In the genomic region with DNA sequence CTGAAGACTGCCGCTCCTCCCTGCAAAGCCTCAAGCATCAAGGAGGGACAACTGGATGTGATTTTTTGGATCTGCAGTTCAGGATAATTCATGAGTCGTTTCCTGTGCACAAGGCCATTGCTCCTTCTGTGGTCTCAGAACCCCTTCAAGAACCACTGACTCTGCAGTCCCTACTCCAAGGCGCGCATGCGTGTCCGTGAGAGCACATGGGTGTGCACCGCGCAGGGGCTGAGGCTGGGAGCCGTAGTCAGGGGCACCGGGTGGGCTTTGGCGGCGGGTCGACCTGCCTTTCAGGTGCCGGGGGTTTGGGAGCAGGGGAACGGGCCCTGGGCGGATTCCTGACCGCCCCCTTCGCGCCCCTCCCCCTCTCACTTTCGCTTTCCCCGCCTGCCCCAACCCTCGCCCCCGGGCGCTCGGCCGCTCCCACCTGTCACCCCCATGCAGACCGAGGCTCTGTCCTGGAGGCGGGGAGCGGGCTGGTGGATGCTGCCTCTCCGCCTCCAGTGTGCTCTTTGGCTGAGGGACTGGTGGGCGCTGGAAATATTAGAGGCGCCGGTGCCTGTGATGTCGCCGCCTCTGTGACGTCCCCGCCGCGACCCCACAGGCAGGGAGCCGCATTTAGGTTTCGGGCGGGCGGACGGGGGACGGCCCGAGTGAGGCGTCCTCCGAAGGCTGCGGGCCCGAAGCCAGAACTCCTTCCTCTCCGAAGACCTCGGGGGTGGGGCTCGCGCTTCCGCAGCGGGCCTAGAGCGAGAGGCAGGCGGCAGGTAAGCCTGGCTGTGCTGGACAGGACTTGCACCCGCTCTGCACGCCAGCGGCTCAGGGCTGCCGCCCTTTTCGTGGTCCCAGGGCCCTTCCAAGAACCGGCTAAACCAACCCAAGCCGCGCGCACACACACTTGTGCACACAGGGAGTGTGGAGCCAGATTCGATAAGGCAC, we compare ENCODE assay signal across 1 cellular context.
TF ChIP-seq lines count a peak whose summit lies in the region.

A gene with protein sequence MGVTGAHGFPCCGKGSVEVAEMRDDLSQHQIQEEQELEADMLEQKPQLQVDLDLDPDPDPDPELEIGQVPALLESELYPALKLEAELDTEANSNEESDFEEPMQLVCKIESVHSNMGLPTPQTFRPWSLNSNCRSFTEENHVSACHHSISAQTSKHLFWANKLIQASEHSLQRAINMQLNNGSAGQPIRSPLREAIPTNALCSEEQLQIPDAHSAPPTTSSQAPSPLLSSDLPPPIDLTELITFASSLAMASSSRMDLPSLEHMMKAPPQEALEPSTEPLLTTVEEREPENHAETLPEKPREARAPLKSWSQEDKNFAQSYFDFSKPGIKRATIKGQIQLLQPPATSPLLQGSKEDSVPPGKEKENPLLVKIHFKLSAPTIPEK (minus strand): TSS at position 518 of the 939 bp plus-strand sequence. CDS start 78 bp downstream, at position 440.

TF ChIP-seq in endothelial cell of umbilical vein, 7 proteins besides CTCF, POLR2A, EP300 and RAD21:
- TF ChIP-seq GATA2 (IDR thresholded peaks at IDR 0.05; ENCODE audit: insufficient read depth, insufficient read length, low read depth, low read length) (no peak), EZH2 (IDR thresholded peaks at IDR 0.05; ENCODE audit: borderline replicate concordance, low read depth, low read length, severe bottlenecking) (no peak), FOS (IDR thresholded peaks at IDR 0.05; ENCODE audit: borderline replicate concordance, insufficient read depth, low read length) (no peak), POLR2AphosphoS5 (IDR thresholded peaks at IDR 0.05; ENCODE audit: insufficient read depth, low read depth, low read length) (no peak), MYC (IDR thresholded peaks at IDR 0.05; ENCODE audit: low read depth, low read length) (no peak), JUN (IDR thresholded peaks at IDR 0.05; ENCODE audit: borderline replicate concordance, insufficient read depth, insufficient read length, low read depth) (no peak)
- TF ChIP-seq, protein P1, sequence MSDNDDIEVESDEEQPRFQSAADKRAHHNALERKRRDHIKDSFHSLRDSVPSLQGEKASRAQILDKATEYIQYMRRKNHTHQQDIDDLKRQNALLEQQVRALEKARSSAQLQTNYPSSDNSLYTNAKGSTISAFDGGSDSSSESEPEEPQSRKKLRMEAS (IDR thresholded peaks at IDR 0.05; ENCODE audit: insufficient read depth, insufficient read length) = no peak
